ENCODE assay signal across 8 cellular contexts in genomic region chr5:79868271-79868670, GRCh38.
"Had no signal": no experiment of that assay in that cellular context is flagged by ENCODE, and none has a peak within 500 bp of the region (broad histone marks: within the 10 kb centered on the region; RNA-seq: fewer than 3 reads in every experiment).

No MANE protein-coding gene starts in this region.

- H3K4me2 ChIP-seq: GM23338 had no signal

- H3K9me3 ChIP-seq: HAP-1 had no signal

- DNase-seq: H7, HFFc6, IMR-90, KG1 had no signal

- H3K4me3 ChIP-seq: GM23338, HAP-1, K562 had no signal

- H3K4me1 ChIP-seq: HAP-1 had no signal

- H3K36me3 ChIP-seq: HAP-1 had no signal

- FAIRE-seq: HTR-8/SVneo, K562 had no signal

- H2AFZ ChIP-seq: GM23338 had no signal
